8 cellular contexts compared by ENCODE assay signal in genomic region chr3:113275876-113276580, GRCh38.
A peak's percentile ranks its signal among the peaks of the same experiment; 100 is the strongest.
DNase-seq lines count a peak whose midpoint lies in the region; ATAC-seq and TF ChIP-seq lines count a peak whose summit lies in the region.

No MANE protein-coding gene starts in this region.

- H3K27ac ChIP-seq in duodenal mucosa (ENCODE audit: low read depth, low read length) (no peak overlapping the region), upper lobe of right lung (peak overlapping the region; percentile 17)

- H3K27ac Mint-ChIP-seq in memory B cell, result peak overlapping the region; percentile 90

- H3K4me1 ChIP-seq in duodenal mucosa (ENCODE audit: control insufficient read depth in 1 of 2, insufficient read depth in 2 of 2, low read length in 2 of 2), result peaks cover 0 to 9% of the 10 kb centered on the region in 2 donors
- H3K4me1 ChIP-seq in upper lobe of right lung, result peaks cover 6% of the 10 kb centered on the region

- DNase-seq in AG04449 (ENCODE audit: low read depth, low spot score), result no peak
- peak; percentile 58 for DNase-seq in NOMO-1 treated with dmso at 0.1 percent for 144 hours (lab: John Stamatoyannopoulos, UW; ENCODE audit: unreplicated experiment)
- DNase-seq in memory B cell (ENCODE audit: low spot score in 2 of 2), result peak; percentile 32 to 39
- no peak for DNase-seq in upper lobe of right lung
- no peak for DNase-seq in inferior parietal cortex (ENCODE audit: extremely low spot score)

- H3K27me3 ChIP-seq in duodenal mucosa (ENCODE audit: control insufficient read depth in 1 of 2, insufficient read depth in 2 of 2, low read length in 2 of 2), result no peaks in the 10 kb centered on the region
- no peaks in the 10 kb centered on the region for H3K27me3 ChIP-seq in upper lobe of right lung

- no peak for TF ChIP-seq CTCF in AG04449 (IDR thresholded peaks at IDR 0.05; ENCODE audit: insufficient read depth, low read length, missing control alignments)
- no peak for TF ChIP-seq CTCF in upper lobe of right lung (IDR thresholded peaks at IDR 0.05)

- no peaks in the 10 kb centered on the region for H3K9me3 Mint-ChIP-seq in memory B cell

- no peaks in the 10 kb centered on the region for H3K9me3 ChIP-seq in duodenal mucosa (ENCODE audit: control insufficient read depth in 1 of 2, low read length in 2 of 2)
- H3K9me3 ChIP-seq in upper lobe of right lung, result no peaks in the 10 kb centered on the region

- H3K36me3 ChIP-seq in duodenal mucosa (ENCODE audit: control insufficient read depth in 1 of 2, insufficient read depth in 2 of 2, low read length in 2 of 2) (peaks cover 0 to 4% of the 10 kb centered on the region in 2 donors), upper lobe of right lung (no peaks in the 10 kb centered on the region)

- no peaks in the 10 kb centered on the region for H3K36me3 Mint-ChIP-seq in memory B cell

- CTCF ChIA-PET in AG04449 (lab: Yijun Ruan, JAX), result interaction anchor here (1.0 to 9.1 kb wide), 5 partner anchors 7 to 633 kb away, joined by 3 to 52 read pairs (median 3); no protein-coding TSS in a partner anchor

- intact Hi-C loops in upper lobe of right lung (cut with DNase I), result no loop called here

- POLR2A ChIA-PET in AG04449 (lab: Yijun Ruan, JAX), result no interaction called here

- peak overlapping the region; percentile 82 for H3K4me3 Mint-ChIP-seq in memory B cell

- H3K27me3 Mint-ChIP-seq in memory B cell, result no peaks in the 10 kb centered on the region

- H3K9ac ChIP-seq in duodenal mucosa (ENCODE audit: low read depth in 1 of 2, low read length in 2 of 2), result peak overlapping the region in 1 of 2 donors; percentile 20

- H3K4me3 ChIP-seq in AG04449 (ENCODE audit: low read depth, low read length) (peak overlapping the region; percentile 6; the same call in 1 of the 2 replicates), duodenal mucosa (ENCODE audit: low read depth in 1 of 2, low read length in 2 of 2) (peak overlapping the region; percentile 26), upper lobe of right lung (no peak overlapping the region)

- peaks cover 22% of the 10 kb centered on the region for H3K4me1 Mint-ChIP-seq in memory B cell

- ATAC-seq in GM18907 (IDR thresholded peaks at IDR 0.05; ENCODE audit: unreplicated experiment), result peak; percentile 79
- peak; percentile 57 for ATAC-seq in HG03103 (IDR thresholded peaks at IDR 0.05; ENCODE audit: low read depth, unreplicated experiment)
- peak; percentile 58 for ATAC-seq in memory B cell (ENCODE audit: low read depth)
- peak; percentile 64 for ATAC-seq in upper lobe of right lung

Comparison
In these comparisons a context has a peak if more than half of its experiments do, and no peak if none do; other contexts are left out.
1. DNase-seq: peak in NOMO-1 treated with dmso at 0.1 percent for 144 hours (single experiment) and memory B cell (2 of 2); none in AG04449 (single experiment), upper lobe of right lung (single experiment) and inferior parietal cortex (single experiment).
2. Peak in every context shown above with its lines, with median percentiles within 50 percentile points of each other: ATAC-seq.